In genomic region chr16:3690470-3690918, GRCh38 we compare ENCODE assay signal across 8 cellular contexts. TPM values are rescaled to one million over a fixed set of nuclear protein-coding genes. Genes with fewer than 3 reads are reported as not detected.
DNase-seq lines count a peak whose midpoint lies in the region; ATAC-seq and TF ChIP-seq lines count a peak whose summit lies in the region.

No MANE protein-coding gene starts in this region.

- DNase-seq in CD1c-positive myeloid dendritic cell (ENCODE audit: extremely low spot score): peak; percentile 86
- DNase-seq in NCI-H1105 (lab: John Stamatoyannopoulos, UW): peak; percentile 31
- peak; percentile 61 to 84 (median 77) for DNase-seq in T-cell
- DNase-seq in adipocyte (ENCODE audit: low read depth): peak; percentile 97
- DNase-seq in cardiac septum (ENCODE audit: low spot score): peak; percentile 95
- DNase-seq in posterior vena cava (ENCODE audit: low spot score): peak; percentile 97
- DNase-seq in transverse colon: peak; percentile 89

- no peaks in the 10 kb centered on the region for H3K9me3 ChIP-seq in adipocyte (ENCODE audit: control insufficient read depth, low read length)
- no peaks in the 10 kb centered on the region for H3K9me3 ChIP-seq in transverse colon

- H3K27me3 Mint-ChIP-seq in T-cell: no peaks in the 10 kb centered on the region

- peak overlapping the region; percentile 45 to 74 (median 62) for H3K27ac ChIP-seq in transverse colon

- ATAC-seq in GM21619 (IDR thresholded peaks at IDR 0.05; ENCODE audit: unreplicated experiment) (peak; percentile 62), T-cell (replicated peaks in 1 of 4) (peak; percentile 96 to 99 (median 98))

- POLR2A ChIA-PET in T-cell (lab: Charles Lee): no interaction called here

- H3K36me3 Mint-ChIP-seq in T-cell: peaks cover 22% of the 10 kb centered on the region

- H3K4me3 ChIP-seq in adipocyte (ENCODE audit: low read length) (peak overlapping the region; percentile 80), transverse colon (peak overlapping the region in 1 of 4 donors; percentile 30)

- H3K4me1 ChIP-seq in adipocyte (ENCODE audit: control insufficient read depth, insufficient read depth, low read length): peaks cover 25% of the 10 kb centered on the region
- H3K4me1 ChIP-seq in transverse colon: peaks cover 0 to 13% (median 2%) of the 10 kb centered on the region in 4 donors

- H3K9me3 Mint-ChIP-seq in T-cell: no peaks in the 10 kb centered on the region

- CTCF ChIA-PET in T-cell (lab: Charles Lee): no interaction called here

- intact Hi-C loops in cardiac septum (cut with DNase I): no loop called here
- intact Hi-C loops in posterior vena cava (cut with DNase I): loop anchor here in 1 of 2 donors (10.0 kb wide), 1 partner anchor 184 kb away; no protein-coding TSS in a partner anchor
- intact Hi-C loops in transverse colon (cut with DNase I; ENCODE audit: low total_unique reads): loop anchor here (1.0 kb wide), 1 partner anchor 190 kb away; the partner anchor contains the start of gene CREBBP

- peaks cover 28% of the 10 kb centered on the region for H3K36me3 ChIP-seq in adipocyte (ENCODE audit: control insufficient read depth, insufficient read depth, low read length, severe bottlenecking)
- peaks cover 0 to 7% (median 3%) of the 10 kb centered on the region in 4 donors for H3K36me3 ChIP-seq in transverse colon

- 34 to 50% methylated on average over 4 to 17 of the region's 18 CpGs for WGBS in transverse colon (ENCODE audit: low coverage in 1 of 2), 2 donors

- TF ChIP-seq CTCF in transverse colon (IDR thresholded peaks at IDR 0.05): peak; percentile 89 to 94 (median 93)

- H3K27ac Mint-ChIP-seq in T-cell: no peak overlapping the region

- H3K9ac ChIP-seq in adipocyte (ENCODE audit: low read length): peak overlapping the region; percentile 85

- no peak for TF ChIP-seq POLR2A in transverse colon (IDR thresholded peaks at IDR 0.05)

- H3K27me3 ChIP-seq in adipocyte (replicated peaks; ENCODE audit: control insufficient read depth, insufficient read depth, low read length) (no peaks in the 10 kb centered on the region), transverse colon (no peaks in the 10 kb centered on the region)

- in situ Hi-C loops in transverse colon (cut with MboI; ENCODE audit: low pct_ligation_motif_present in 1 of 4, low pct_unique_long_range_greater_than_20kb in 1 of 4, low sequenced_read_pairs in 3 of 4): loop anchor here in 2 of 4 donors (10.0 to 25.0 kb wide), 2 partner anchors 184 to 197 kb away; partner anchors contain the start of gene CREBBP (in 1 of the 2)

- no peak for TF ChIP-seq EP300 in transverse colon (IDR thresholded peaks at IDR 0.05; ENCODE audit: low read depth)

- H3K4me3 Mint-ChIP-seq in T-cell: no peak overlapping the region

- H3K4me1 Mint-ChIP-seq in T-cell: peaks cover 9 to 17% (median 9%) of the 10 kb centered on the region in 3 donors

RNA-seq across cellular contexts. Expression of gene TRAP1, which starts 26.8 kb away (rescaled TPM):
- total RNA-seq in T-cell (100 to 1,000 TPM in 4 of 5 donors, 10 to 100 TPM in 1; 87.5 to 172 (median 122) TPM), cardiac septum (78.6 TPM), posterior vena cava (10 to 100 TPM; 61.4 to 65.0 TPM), transverse colon (100 to 1,000 TPM in 1 of 4 donors, 10 to 100 TPM in 3; 31.8 to 231 (median 57.1) TPM)

RNA-seq across cellular contexts. Expression of gene DNASE1, which starts 36.0 kb away (rescaled TPM):
- total RNA-seq in T-cell: 10 to 100 TPM; 22.6 to 54.4 (median 52.7) TPM
- 6.9 TPM for total RNA-seq in cardiac septum
- 1 to 10 TPM; 4.0 to 6.2 TPM for total RNA-seq in posterior vena cava
- total RNA-seq in transverse colon: 100 to 1,000 TPM in 1 of 4 donors, 10 to 100 TPM in 3; 27.3 to 139 (median 36.5) TPM

Comparison
In these comparisons a context has a peak if more than half of its experiments do, and no peak if none do; other contexts are left out.
1. DNase-seq: peak in every context shown above with its lines; median percentile 97 in adipocyte; 97 in posterior vena cava; 95 in cardiac septum; 89 in transverse colon; 86 in CD1c-positive myeloid dendritic cell; 77 in T-cell; 31 in NCI-H1105.